Comparison of ENCODE assay signal across 8 cellular contexts in genomic region chr2:202609381-202610145, GRCh38. TPM values are rescaled to one million over a fixed set of nuclear protein-coding genes. Genes with fewer than 3 reads are reported as not detected.
A peak's percentile ranks its signal among the peaks of the same experiment; 100 is the strongest.
DNase-seq lines count a peak whose midpoint lies in the region; ATAC-seq, FAIRE-seq and TF ChIP-seq lines count a peak whose summit lies in the region.

No MANE protein-coding gene starts in this region.

- no TSS peak for BruUV-seq in mammary epithelial cell (replicated peaks; lab: Mats Ljungman, UMichigan)

- WGBS in mammary epithelial cell (ENCODE audit: low coverage, missing lambda C conversion rate) = 25% methylated on average over 3 of the region's 3 CpGs
- 55 to 98% methylated on average over 1 to 3 of the region's 3 CpGs for WGBS in endodermal cell (ENCODE audit: insufficient coverage in 1 of 2, insufficient read length in 1 of 2), 2 experiments

- H3K36me3 ChIP-seq in mammary epithelial cell (ENCODE audit: insufficient read depth, low read length) = no peaks in the 10 kb centered on the region
- H3K36me3 ChIP-seq in endodermal cell (ENCODE audit: control insufficient read depth, insufficient read depth, low read length) = no peaks in the 10 kb centered on the region
- H3K36me3 ChIP-seq in H7 (replicated peaks; ENCODE audit: control insufficient read depth, insufficient read depth, low read length) = no peaks in the 10 kb centered on the region
- no peaks in the 10 kb centered on the region for H3K36me3 ChIP-seq in effector memory CD4-positive, alpha-beta T cell (ENCODE audit: control insufficient read depth, insufficient read depth, low read length)

- no peaks in the 10 kb centered on the region for H3K27me3 Mint-ChIP-seq in endodermal cell (ENCODE audit: insufficient read depth)

- H3K4me3 ChIP-seq in mammary epithelial cell (replicated peaks in 1 of 3; ENCODE audit: insufficient read depth in 1 of 3, low read depth in 2 of 3, low read length in 3 of 3) (no peak overlapping the region), endodermal cell (ENCODE audit: low read length) (no peak overlapping the region), H7 (ENCODE audit: insufficient read depth, low read depth, low read length) (no peak overlapping the region)
- H3K4me3 ChIP-seq in effector memory CD4-positive, alpha-beta T cell (ENCODE audit: insufficient read depth, low read depth, low read length, poor library complexity, severe bottlenecking) = no peak overlapping the region

- DNase-seq in AG08395 (ENCODE audit: low spot score) (peak; percentile 31), GM19239 (ENCODE audit: insufficient read length, low spot score) (no peak), mammary epithelial cell (peak; percentile 80), SW480 (ENCODE audit: low spot score) (no peak), endodermal cell (no peak), H7 (no peak)
- no peak for DNase-seq in effector memory CD4-positive, alpha-beta T cell

- H3K27ac ChIP-seq in mammary epithelial cell (ENCODE audit: insufficient read depth, low read depth, low read length) = no peak overlapping the region
- H3K27ac ChIP-seq in endodermal cell (ENCODE audit: low read depth, low read length) = no peak overlapping the region
- no peak overlapping the region for H3K27ac ChIP-seq in effector memory CD4-positive, alpha-beta T cell (ENCODE audit: insufficient read depth, low read length, poor library complexity, severe bottlenecking)

- no peaks in the 10 kb centered on the region for H3K9me3 ChIP-seq in mammary epithelial cell (replicated peaks; ENCODE audit: insufficient read depth, low read length)
- no peaks in the 10 kb centered on the region for H3K9me3 ChIP-seq in endodermal cell (ENCODE audit: control insufficient read depth, low read length)
- no peaks in the 10 kb centered on the region for H3K9me3 ChIP-seq in effector memory CD4-positive, alpha-beta T cell (ENCODE audit: control insufficient read depth, low read length)

- no peaks in the 10 kb centered on the region for H3K79me2 ChIP-seq in mammary epithelial cell (ENCODE audit: insufficient read depth, low read length)

- in situ Hi-C loops in mammary epithelial cell (cut with MboI; ENCODE audit: low sequenced_read_pairs in 2 of 2) = no loop called here

- no peaks in the 10 kb centered on the region for H4K20me1 ChIP-seq in mammary epithelial cell (ENCODE audit: insufficient read depth, low read length)

- H3K9ac ChIP-seq in mammary epithelial cell (ENCODE audit: insufficient read depth, low read length) = no peak overlapping the region
- H3K9ac ChIP-seq in endodermal cell (ENCODE audit: extremely low read depth, low read length, poor library complexity, severe bottlenecking) = no peak overlapping the region

- CTCF ChIA-PET in mammary epithelial cell (lab: Charles Lee; ENCODE audit: low non-redundant PET) = no interaction called here

- H3K4me1 Mint-ChIP-seq in endodermal cell = peaks cover 6% of the 10 kb centered on the region

- FAIRE-seq in GM19239 (lab: Jason Lieb, UNC) = peak; percentile 97

- TF ChIP-seq CTCF in mammary epithelial cell (conservative IDR thresholded peaks at IDR 0.05 in 1 of 2, IDR thresholded peaks at IDR 0.05 in 1 of 2; ENCODE audit: extremely low read depth in 1 of 2, insufficient read depth in 1 of 2, low read depth in 1 of 2, low read length in 2 of 2) (no peak), endodermal cell (conservative IDR thresholded peaks at IDR 0.05) (no peak)

- H3K4me1 ChIP-seq in mammary epithelial cell (ENCODE audit: insufficient read depth, low read length) = peaks cover 8% of the 10 kb centered on the region
- H3K4me1 ChIP-seq in endodermal cell (ENCODE audit: control insufficient read depth, insufficient read depth, low read length) = peaks cover 5% of the 10 kb centered on the region
- no peaks in the 10 kb centered on the region for H3K4me1 ChIP-seq in effector memory CD4-positive, alpha-beta T cell (ENCODE audit: control insufficient read depth, insufficient read depth, low read length, poor library complexity, severe bottlenecking)

- peak overlapping the region; percentile 13 for H3K4me2 ChIP-seq in mammary epithelial cell (ENCODE audit: insufficient read depth, low read depth, low read length)

- no peak overlapping the region for H3K4me3 Mint-ChIP-seq in endodermal cell

- H3K27me3 ChIP-seq in mammary epithelial cell (ENCODE audit: insufficient read depth, low read length) (no peaks in the 10 kb centered on the region), endodermal cell (ENCODE audit: control insufficient read depth, insufficient read depth, low read length, poor library complexity, severe bottlenecking) (no peaks in the 10 kb centered on the region), H7 (ENCODE audit: control insufficient read depth, insufficient read depth, low read length) (no peaks in the 10 kb centered on the region)
- no peaks in the 10 kb centered on the region for H3K27me3 ChIP-seq in effector memory CD4-positive, alpha-beta T cell (replicated peaks; ENCODE audit: control insufficient read depth, insufficient read depth, low read length, poor library complexity, severe bottlenecking)

- H3K9me3 Mint-ChIP-seq in endodermal cell = no peaks in the 10 kb centered on the region

- H3K27ac Mint-ChIP-seq in endodermal cell = no peak overlapping the region

- intact Hi-C loops in mammary epithelial cell (cut with micrococcal nuclease) = no loop called here

- H3K36me3 Mint-ChIP-seq in endodermal cell (ENCODE audit: low read depth) = no peaks in the 10 kb centered on the region

- peak; percentile 92 for ATAC-seq in HG03135 (IDR thresholded peaks at IDR 0.05; ENCODE audit: unreplicated experiment)

- peak overlapping the region; percentile 41 for H2AFZ ChIP-seq in mammary epithelial cell (ENCODE audit: low read depth, low read length)

- dilution Hi-C loops in mammary epithelial cell (cut with HindIII; ENCODE audit: low sequenced_read_pairs) = no loop called here

RNA-seq across cellular contexts. Expression of gene FAM117B, which starts 25.2 kb away (rescaled TPM):
- 1 to 10 TPM; 2.8 to 3.4 TPM for total RNA-seq in mammary epithelial cell
- 0.95 TPM for polyA plus RNA-seq in mammary epithelial cell
- 4.5 TPM for polyA minus RNA-seq in mammary epithelial cell
- total RNA-seq in endodermal cell = 10 to 100 TPM; 32.1 to 34.0 TPM
- 19.1 TPM for polyA plus RNA-seq in endodermal cell (2013, experiment 1 of 2)
- polyA plus RNA-seq in endodermal cell (2013, experiment 2 of 2) = 19.8 TPM
- total RNA-seq in H7 (2014; rRNA removed; shearing (Covaris generic)) = 6.9 and 8.1 TPM in 2 replicates

Comparison
In these comparisons a context has a peak if more than half of its experiments do, and no peak if none do; other contexts are left out.
1. DNase-seq: peak in AG08395 (single experiment) and mammary epithelial cell (single experiment); none in GM19239 (single experiment), SW480 (single experiment), endodermal cell (single experiment), H7 (single experiment) and effector memory CD4-positive, alpha-beta T cell (0 of 3).